In the genomic region with DNA sequence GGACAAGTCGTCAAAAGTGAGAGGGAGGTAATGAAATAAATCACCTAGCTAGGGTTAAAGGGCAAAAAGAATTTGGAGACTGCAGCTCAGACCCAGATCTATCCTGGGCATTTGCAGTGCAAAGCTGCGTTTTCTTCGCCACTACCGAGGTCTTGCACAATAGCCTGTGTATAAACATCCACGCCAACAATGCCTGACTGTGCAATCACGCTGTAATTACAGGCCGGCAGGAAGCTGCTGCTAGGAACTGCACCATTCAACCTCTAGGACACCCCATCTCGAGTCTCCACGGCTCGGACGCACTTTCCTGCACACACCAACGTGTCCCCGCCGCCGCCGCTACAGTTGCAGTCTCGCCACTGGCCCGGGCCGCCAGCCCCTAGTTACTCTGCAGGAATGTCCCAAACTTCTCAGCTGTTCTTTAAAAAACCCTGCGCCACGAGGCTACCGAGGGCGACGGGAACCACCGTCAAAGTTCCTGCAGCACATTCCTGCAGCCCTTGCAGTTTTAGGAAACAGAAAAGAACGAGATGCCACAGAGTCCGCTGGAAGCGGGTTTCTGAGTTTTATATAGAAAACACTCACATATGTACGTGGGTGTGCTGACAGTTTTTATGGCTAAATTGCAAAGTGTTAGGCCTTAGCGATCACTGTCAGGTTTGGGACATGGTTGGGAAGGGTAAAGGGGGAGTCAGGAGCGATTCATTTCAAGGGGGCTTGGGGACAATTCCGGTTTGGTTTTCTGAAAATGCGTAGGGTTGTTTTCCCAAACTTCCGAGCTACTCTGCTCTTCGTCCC, we compare ENCODE assay signal across 1 cellular context.
TF ChIP-seq lines count a peak whose summit lies in the region.

No MANE protein-coding gene starts in this region.

TF ChIP-seq in HepG2, 621 proteins besides CTCF, POLR2A, EP300 and RAD21 (continued from another document and continues in another):
- TF ChIP-seq SOX13 (IDR thresholded peaks at IDR 0.05), result peak; percentile 94
- TF ChIP-seq SOX13 (CRISPR knock-in tag; conservative IDR thresholded peaks at IDR 0.05 in 1 of 2, IDR thresholded peaks at IDR 0.05 in 1 of 2), result peak in 1 of 2 experiments; percentile 97; a peak in 2 of 4 replicates
- TF ChIP-seq ZNF296 (CRISPR knock-in tag; conservative IDR thresholded peaks at IDR 0.05), result no peak
- peak; percentile 87; the same call in 1 of the 2 replicates for TF ChIP-seq SIN3A (IDR thresholded peaks at IDR 0.05; ENCODE audit: borderline replicate concordance, low read depth, low read length)
- TF ChIP-seq BCL6 (CRISPR knock-in tag; IDR thresholded peaks at IDR 0.05), result peak; percentile 81
- TF ChIP-seq FOXJ3 (CRISPR knock-in tag; IDR thresholded peaks at IDR 0.05; ENCODE audit: borderline replicate concordance), result peak; percentile 93
- TF ChIP-seq TIGD3 (CRISPR knock-in tag; IDR thresholded peaks at IDR 0.05; ENCODE audit: borderline replicate concordance), result no peak
- TF ChIP-seq KMT2B (CRISPR knock-in tag; IDR thresholded peaks at IDR 0.05), result peak; percentile 80
- TF ChIP-seq TFE3 (CRISPR knock-in tag; IDR thresholded peaks at IDR 0.05), result peak; percentile 60; the same call in 1 of the 2 replicates
- TF ChIP-seq, protein P1, sequence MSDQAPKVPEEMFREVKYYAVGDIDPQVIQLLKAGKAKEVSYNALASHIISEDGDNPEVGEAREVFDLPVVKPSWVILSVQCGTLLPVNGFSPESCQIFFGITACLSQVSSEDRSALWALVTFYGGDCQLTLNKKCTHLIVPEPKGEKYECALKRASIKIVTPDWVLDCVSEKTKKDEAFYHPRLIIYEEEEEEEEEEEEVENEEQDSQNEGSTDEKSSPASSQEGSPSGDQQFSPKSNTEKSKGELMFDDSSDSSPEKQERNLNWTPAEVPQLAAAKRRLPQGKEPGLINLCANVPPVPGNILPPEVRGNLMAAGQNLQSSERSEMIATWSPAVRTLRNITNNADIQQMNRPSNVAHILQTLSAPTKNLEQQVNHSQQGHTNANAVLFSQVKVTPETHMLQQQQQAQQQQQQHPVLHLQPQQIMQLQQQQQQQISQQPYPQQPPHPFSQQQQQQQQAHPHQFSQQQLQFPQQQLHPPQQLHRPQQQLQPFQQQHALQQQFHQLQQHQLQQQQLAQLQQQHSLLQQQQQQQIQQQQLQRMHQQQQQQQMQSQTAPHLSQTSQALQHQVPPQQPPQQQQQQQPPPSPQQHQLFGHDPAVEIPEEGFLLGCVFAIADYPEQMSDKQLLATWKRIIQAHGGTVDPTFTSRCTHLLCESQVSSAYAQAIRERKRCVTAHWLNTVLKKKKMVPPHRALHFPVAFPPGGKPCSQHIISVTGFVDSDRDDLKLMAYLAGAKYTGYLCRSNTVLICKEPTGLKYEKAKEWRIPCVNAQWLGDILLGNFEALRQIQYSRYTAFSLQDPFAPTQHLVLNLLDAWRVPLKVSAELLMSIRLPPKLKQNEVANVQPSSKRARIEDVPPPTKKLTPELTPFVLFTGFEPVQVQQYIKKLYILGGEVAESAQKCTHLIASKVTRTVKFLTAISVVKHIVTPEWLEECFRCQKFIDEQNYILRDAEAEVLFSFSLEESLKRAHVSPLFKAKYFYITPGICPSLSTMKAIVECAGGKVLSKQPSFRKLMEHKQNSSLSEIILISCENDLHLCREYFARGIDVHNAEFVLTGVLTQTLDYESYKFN (CRISPR knock-in tag; conservative IDR thresholded peaks at IDR 0.05), result peak; percentile 74
- peak; percentile 94 for TF ChIP-seq MIXL1 (CRISPR knock-in tag; IDR thresholded peaks at IDR 0.05)
- no peak for TF ChIP-seq REXO4 (CRISPR knock-in tag; IDR thresholded peaks at IDR 0.05; ENCODE audit: borderline replicate concordance)
- TF ChIP-seq THAP9 (CRISPR knock-in tag; IDR thresholded peaks at IDR 0.05; ENCODE audit: borderline replicate concordance), result no peak; the same call in 1 of the 2 replicates
- peak; percentile 46 for TF ChIP-seq ASH2L (IDR thresholded peaks at IDR 0.05; ENCODE audit: insufficient read length, low read depth, low read length)
- TF ChIP-seq JUND (CRISPR knock-in tag; IDR thresholded peaks at IDR 0.05), result peak; percentile 62
- TF ChIP-seq ZNF567 (CRISPR knock-in tag; IDR thresholded peaks at IDR 0.05; ENCODE audit: borderline replicate concordance), result no peak
- TF ChIP-seq ZNF34 (CRISPR knock-in tag; IDR thresholded peaks at IDR 0.05; ENCODE audit: borderline replicate concordance), result no peak
- peak; percentile 84 for TF ChIP-seq NR2C2 (CRISPR knock-in tag; IDR thresholded peaks at IDR 0.05; ENCODE audit: borderline replicate concordance)
- peak; percentile 38; the same call in 1 of the 2 replicates for TF ChIP-seq ZNF710 (CRISPR knock-in tag; IDR thresholded peaks at IDR 0.05; ENCODE audit: borderline replicate concordance)
- TF ChIP-seq ZNF607 (CRISPR knock-in tag; IDR thresholded peaks at IDR 0.05; ENCODE audit: borderline replicate concordance), result peak; percentile 65; the same call in 1 of the 2 replicates
- peak; percentile 91; the same call in 1 of the 2 replicates for TF ChIP-seq SMAD3 (CRISPR knock-in tag; IDR thresholded peaks at IDR 0.05)
- peak; percentile 59; the same call in 1 of the 2 replicates for TF ChIP-seq MNT (IDR thresholded peaks at IDR 0.05)
- no peak; the same call in 1 of the 2 replicates for TF ChIP-seq ZKSCAN1 (IDR thresholded peaks at IDR 0.05; ENCODE audit: low read length)
- TF ChIP-seq TCF7L2 (IDR thresholded peaks at IDR 0.05; ENCODE audit: low read depth, low read length), result no peak
- TF ChIP-seq, protein P2, sequence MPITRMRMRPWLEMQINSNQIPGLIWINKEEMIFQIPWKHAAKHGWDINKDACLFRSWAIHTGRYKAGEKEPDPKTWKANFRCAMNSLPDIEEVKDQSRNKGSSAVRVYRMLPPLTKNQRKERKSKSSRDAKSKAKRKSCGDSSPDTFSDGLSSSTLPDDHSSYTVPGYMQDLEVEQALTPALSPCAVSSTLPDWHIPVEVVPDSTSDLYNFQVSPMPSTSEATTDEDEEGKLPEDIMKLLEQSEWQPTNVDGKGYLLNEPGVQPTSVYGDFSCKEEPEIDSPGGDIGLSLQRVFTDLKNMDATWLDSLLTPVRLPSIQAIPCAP (CRISPR knock-in tag; IDR thresholded peaks at IDR 0.05; ENCODE audit: low read depth), result no peak
- peak; percentile 83; the same call in 1 of the 2 replicates for TF ChIP-seq NCOR1 (IDR thresholded peaks at IDR 0.05; ENCODE audit: borderline replicate concordance, low read length)
- TF ChIP-seq ZNF747 (CRISPR knock-in tag; IDR thresholded peaks at IDR 0.05; ENCODE audit: borderline replicate concordance), result 0 out of 2 replicates have a peak, but pooled peaks have one; percentile 24
- 0 out of 2 replicates have a peak, but pooled peaks have one; percentile 29 for TF ChIP-seq ZNF224 (CRISPR knock-in tag; IDR thresholded peaks at IDR 0.05)
- peak; percentile 59 for TF ChIP-seq ZBTB2 (CRISPR knock-in tag; IDR thresholded peaks at IDR 0.05; ENCODE audit: low read depth)
- peak; percentile 57 for TF ChIP-seq ZNF709 (CRISPR knock-in tag; IDR thresholded peaks at IDR 0.05)
